Comparison of ENCODE assay signal across 19 cellular contexts in the genomic region with DNA sequence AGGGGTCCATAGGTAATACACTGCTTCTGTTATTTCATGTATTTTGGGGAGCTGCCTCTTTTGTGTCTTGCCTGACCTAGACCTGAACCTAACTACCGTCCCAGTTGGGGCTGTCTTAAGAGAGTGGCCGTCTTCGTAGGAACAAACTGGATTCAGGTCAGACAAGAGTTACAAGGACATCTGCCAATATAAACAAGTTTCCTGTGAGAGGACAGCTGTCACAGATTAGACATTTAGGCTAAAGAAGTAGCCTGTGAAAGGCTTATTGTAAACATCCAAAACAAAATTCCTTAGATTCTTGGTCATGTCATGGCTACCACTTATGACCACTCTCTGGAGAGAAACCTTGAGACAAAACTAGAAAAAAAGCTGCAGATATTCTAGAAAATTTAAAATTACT.
"Had no signal": no experiment of that assay in that cellular context is flagged by ENCODE, and none has a peak within 500 bp of the region (broad histone marks: within the 10 kb centered on the region; RNA-seq: fewer than 3 reads in every experiment).

No MANE protein-coding gene starts in this region.

- H3K27me3 ChIP-seq: ascending aorta, colonic mucosa, esophagus muscularis mucosa, spleen, stomach, testis, upper lobe of right lung had no signal

- DNase-seq: activated B cell treated with CpG ODN at 0.5 μM for 24 hours; activated CD4-positive, alpha-beta T cell treated with anti-CD3 and anti-CD28 coated beads, Interleukin-2, amount 50 U/mL, for 1 hour; activated naive CD4-positive, alpha-beta T cell treated with Interleukin-2 at 50 U/mL for 16 hours; activated naive CD8-positive, alpha-beta T cell treated with anti-CD3 and anti-CD28 coated beads, Interleukin-2, amount 50 U/mL, for 24 hours; activated T-cell treated with anti-CD3 and anti-CD28 coated beads for 4 hours; colonic mucosa; glutamatergic neuron; hypothalamus; spleen; stomach; testis; upper lobe of right lung had no signal

- H3K4me1 ChIP-seq: ascending aorta, colonic mucosa, esophagus muscularis mucosa, prostate gland, spleen, stomach, testis, upper lobe of right lung had no signal

- H3K36me3 Mint-ChIP-seq: mesothelial cell of epicardium had no signal

- H3K27me3 Mint-ChIP-seq: activated B cell treated with CpG ODN at 0.5 μM for 24 hours; activated naive CD8-positive, alpha-beta T cell treated with anti-CD3 and anti-CD28 coated beads, Interleukin-2, amount 50 U/mL, for 24 hours; activated T-helper 17 cell treated with anti-CD3 and anti-CD28 coated beads, Interleukin-2, amount 50 U/mL, for 72 hours had no signal

- H3K4me3 Mint-ChIP-seq: activated B cell treated with CpG ODN at 0.5 μM for 24 hours; activated naive CD8-positive, alpha-beta T cell treated with anti-CD3 and anti-CD28 coated beads, Interleukin-2, amount 50 U/mL, for 24 hours; activated T-helper 17 cell treated with anti-CD3 and anti-CD28 coated beads, Interleukin-2, amount 50 U/mL, for 72 hours; mesothelial cell of epicardium; neural crest cell had no signal

- H3K4me3 ChIP-seq: ascending aorta, colonic mucosa, esophagus muscularis mucosa, prostate gland, spleen, stomach, testis, upper lobe of right lung had no signal

- H3K27ac Mint-ChIP-seq: activated B cell treated with CpG ODN at 0.5 μM for 24 hours; activated naive CD8-positive, alpha-beta T cell treated with anti-CD3 and anti-CD28 coated beads, Interleukin-2, amount 50 U/mL, for 24 hours; activated T-helper 17 cell treated with anti-CD3 and anti-CD28 coated beads, Interleukin-2, amount 50 U/mL, for 72 hours; mesothelial cell of epicardium had no signal

- H3K4me1 Mint-ChIP-seq: activated B cell treated with CpG ODN at 0.5 μM for 24 hours; activated naive CD8-positive, alpha-beta T cell treated with anti-CD3 and anti-CD28 coated beads, Interleukin-2, amount 50 U/mL, for 24 hours; activated T-helper 17 cell treated with anti-CD3 and anti-CD28 coated beads, Interleukin-2, amount 50 U/mL, for 72 hours had no signal

- H3K36me3 ChIP-seq: ascending aorta, colonic mucosa, esophagus muscularis mucosa, prostate gland, spleen, stomach, upper lobe of right lung had no signal

- ATAC-seq: activated naive CD8-positive, alpha-beta T cell treated with anti-CD3 and anti-CD28 coated beads, Interleukin-2, amount 50 U/mL, for 24 hours; activated T-helper 17 cell treated with anti-CD3 and anti-CD28 coated beads, Interleukin-2, amount 50 U/mL, for 72 hours; sciatic nerve; upper lobe of right lung had no signal

- H3K27ac ChIP-seq: ascending aorta, colonic mucosa, esophagus muscularis mucosa, prostate gland, spleen, stomach, testis, upper lobe of right lung had no signal
